ENCODE assay signal across 8 cellular contexts in genomic region chr19:16338470-16339360, GRCh38. TPM values are rescaled to one million over a fixed set of nuclear protein-coding genes. Genes with fewer than 3 reads are reported as not detected.
DNase-seq lines count a peak whose midpoint lies in the region; ATAC-seq lines count a peak whose summit lies in the region.

No MANE protein-coding gene starts in this region.

- DNase-seq in D341Med (ENCODE audit: low spot score) (peak; percentile 29), Kasumi-1 (lab: John Stamatoyannopoulos, UW) (peak; percentile 47 to 55), glomerular visceral epithelial cell (ENCODE audit: extremely low spot score) (peak; percentile 96), SHP77 (lab: John Stamatoyannopoulos, UW) (no peak), iPS-NIHi7 (ENCODE audit: extremely low spot score) (no peak)
- DNase-seq in activated T-cell treated with anti-CD3 and anti-CD28 coated beads, Interleukin-2, amount 50 U/mL, for 4 hours: peak; percentile 41
- peak in 2 of 3 donors; percentile 56 to 59 for DNase-seq in stimulated activated CD4-positive, alpha-beta T cell treated with anti-CD3 and anti-CD28 coated beads, Interleukin-12 subunit alpha, Interleukin-12 subunit beta, amount 100 ng/mL, for 48 hours (ENCODE audit: low read depth in 2 of 3, low spot score in 1 of 3)

- no peaks in the 10 kb centered on the region for H3K9me3 Mint-ChIP-seq in activated T-cell treated with anti-CD3 and anti-CD28 coated beads, Interleukin-2, amount 50 U/mL, for 4 hours

- no peaks in the 10 kb centered on the region for H3K36me3 Mint-ChIP-seq in activated T-cell treated with anti-CD3 and anti-CD28 coated beads, Interleukin-2, amount 50 U/mL, for 4 hours (ENCODE audit: insufficient read depth)

- no peaks in the 10 kb centered on the region for H3K27me3 Mint-ChIP-seq in activated T-cell treated with anti-CD3 and anti-CD28 coated beads, Interleukin-2, amount 50 U/mL, for 4 hours (ENCODE audit: low read depth)

- peaks cover 66% of the 10 kb centered on the region for H3K4me1 Mint-ChIP-seq in activated T-cell treated with anti-CD3 and anti-CD28 coated beads, Interleukin-2, amount 50 U/mL, for 4 hours (ENCODE audit: low read depth)

- peak; percentile 63 to 72 for ATAC-seq in activated T-cell treated with anti-CD3 and anti-CD28 coated beads, Interleukin-2, amount 50 U/mL, for 4 hours
- ATAC-seq in HG02938 (IDR thresholded peaks at IDR 0.05; ENCODE audit: unreplicated experiment): no peak

- H3K4me3 Mint-ChIP-seq in activated T-cell treated with anti-CD3 and anti-CD28 coated beads, Interleukin-2, amount 50 U/mL, for 4 hours: peak overlapping the region; percentile 73

RNA-seq across cellular contexts. Expression of gene KLF2, which starts 14.1 kb away (rescaled TPM):
- 1 to 10 TPM; 1.4 to 2.5 (median 2.4) TPM for total RNA-seq in activated T-cell treated with anti-CD3 and anti-CD28 coated beads, Interleukin-2, amount 50 U/mL, for 4 hours

Comparison
In these comparisons a context has a peak if more than half of its experiments do, and no peak if none do; other contexts are left out.
1. DNase-seq: peak in D341Med (single experiment), Kasumi-1 (2 of 2), activated T-cell treated with anti-CD3 and anti-CD28 coated beads, Interleukin-2, amount 50 U/mL, for 4 hours (single experiment), glomerular visceral epithelial cell (single experiment) and stimulated activated CD4-positive, alpha-beta T cell treated with anti-CD3 and anti-CD28 coated beads, Interleukin-12 subunit alpha, Interleukin-12 subunit beta, amount 100 ng/mL, for 48 hours (2 of 3); none in SHP77 (0 of 2) and iPS-NIHi7 (single experiment).